Comparison of ENCODE assay signal across 22 cellular contexts in the genomic region with DNA sequence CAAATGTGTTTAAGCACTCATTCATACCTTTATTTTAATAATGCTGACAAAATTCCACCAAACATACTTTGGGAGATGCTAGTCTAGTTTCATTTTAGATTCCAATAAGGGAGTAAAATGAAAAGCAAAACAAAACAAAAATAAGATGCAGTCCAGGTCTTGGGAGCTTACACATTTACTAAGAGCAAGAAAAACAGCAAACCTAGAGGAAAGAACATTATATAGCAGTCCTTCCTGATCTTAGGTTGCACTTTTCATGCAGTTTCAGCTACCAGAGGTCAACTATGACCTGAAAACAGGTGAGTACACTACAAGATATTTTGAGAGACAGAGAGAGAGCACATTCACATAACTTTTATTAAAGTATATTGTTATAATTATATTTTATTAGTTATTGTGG.
"Had no signal": no experiment of that assay in that cellular context is flagged by ENCODE, and none has a peak within 500 bp of the region (broad histone marks: within the 10 kb centered on the region; RNA-seq: fewer than 3 reads in every experiment).

No MANE protein-coding gene starts in this region.

- H3K27me3 Mint-ChIP-seq: activated T-cell treated with anti-CD3 and anti-CD28 coated beads, Interleukin-2, amount 50 U/mL, for 24 hours; effector memory CD8-positive, alpha-beta T cell had no signal

- H3K4me1 ChIP-seq: body of pancreas, gastrocnemius medialis, suprapubic skin, transverse colon, vagina had no signal

- H3K9me3 Mint-ChIP-seq: activated T-helper 2 cell treated with anti-CD3 and anti-CD28 coated beads, Interferon-gamma antibody, Interleukin-2, Interleukin-4, amounts not matched to agents 10 μg/mL and 5 μg/mL and 100 μg/mL, durations not matched to agents 14 hours and 24 hours and 36 hours; nephron; WTC11 had no signal

- H3K4me3 ChIP-seq: body of pancreas, gastrocnemius medialis, spleen, suprapubic skin, transverse colon, vagina had no signal

- H3K4me3 Mint-ChIP-seq: activated CD8-positive, alpha-beta T cell treated with anti-CD3 and anti-CD28 coated beads, Interleukin-2, amount 10 ng/mL, durations not matched to agents 7 days and 5 days; activated T-cell treated with anti-CD3 and anti-CD28 coated beads, Interleukin-2, amount 50 U/mL, for 24 hours; effector memory CD8-positive, alpha-beta T cell; nephron; T-helper 2 cell treated with Interferon-gamma antibody and Interleukin-4, amounts not matched to agents 5 μg/mL and 100 μg/mL, for 36 hours; WTC11 had no signal

- H3K36me3 ChIP-seq: gastrocnemius medialis, spleen, suprapubic skin, transverse colon, vagina had no signal

- H3K36me3 Mint-ChIP-seq: WTC11 had no signal

- H3K27me3 ChIP-seq: body of pancreas, gastrocnemius medialis, spleen, suprapubic skin, transverse colon, vagina had no signal

- H3K27ac Mint-ChIP-seq: activated CD8-positive, alpha-beta T cell treated with anti-CD3 and anti-CD28 coated beads, Interleukin-2, amount 10 ng/mL, durations not matched to agents 7 days and 5 days; activated T-cell treated with anti-CD3 and anti-CD28 coated beads, Interleukin-2, amount 50 U/mL, for 24 hours; activated T-helper 2 cell treated with anti-CD3 and anti-CD28 coated beads, Interferon-gamma antibody, Interleukin-2, Interleukin-4, amounts not matched to agents 10 μg/mL and 5 μg/mL and 100 μg/mL, durations not matched to agents 14 hours and 24 hours and 36 hours; effector memory CD8-positive, alpha-beta T cell; nephron; T-helper 2 cell treated with Interferon-gamma antibody and Interleukin-4, amounts not matched to agents 5 μg/mL and 100 μg/mL, for 36 hours; WTC11 had no signal

- H3K9me3 ChIP-seq: body of pancreas, gastrocnemius medialis, spleen, suprapubic skin, transverse colon, vagina had no signal

- DNase-seq: activated CD4-positive, alpha-beta T cell treated with anti-CD3 and anti-CD28 coated beads for 48 hours; activated CD8-positive, alpha-beta T cell treated with anti-CD3 and anti-CD28 coated beads, Interleukin-2, amount 10 ng/mL, durations not matched to agents 7 days and 5 days; activated naive CD4-positive, alpha-beta T cell treated with Interleukin-2 at 50 U/mL for 16 hours; activated T-cell treated with anti-CD3 and anti-CD28 coated beads, Interleukin-2, amount 50 U/mL, for 24 hours; body of pancreas; effector memory CD8-positive, alpha-beta T cell; gastrocnemius medialis; head of caudate nucleus; kidney; mammary epithelial cell; midbrain; retina; spleen; stimulated activated CD8-positive, alpha-beta memory T cell treated with anti-CD3 and anti-CD28 coated beads, Interleukin-4, amount 100 ng/mL, for 48 hours; stimulated activated naive CD8-positive, alpha-beta T cell treated with anti-CD3 and anti-CD28 coated beads, Interleukin-15, Interleukin-2, amounts not matched to agents 100 U/mL and 50 U/mL, for 24 hours; transverse colon had no signal

- H3K4me1 Mint-ChIP-seq: nephron had no signal
